8 cellular contexts compared by ENCODE assay signal in the genomic region with DNA sequence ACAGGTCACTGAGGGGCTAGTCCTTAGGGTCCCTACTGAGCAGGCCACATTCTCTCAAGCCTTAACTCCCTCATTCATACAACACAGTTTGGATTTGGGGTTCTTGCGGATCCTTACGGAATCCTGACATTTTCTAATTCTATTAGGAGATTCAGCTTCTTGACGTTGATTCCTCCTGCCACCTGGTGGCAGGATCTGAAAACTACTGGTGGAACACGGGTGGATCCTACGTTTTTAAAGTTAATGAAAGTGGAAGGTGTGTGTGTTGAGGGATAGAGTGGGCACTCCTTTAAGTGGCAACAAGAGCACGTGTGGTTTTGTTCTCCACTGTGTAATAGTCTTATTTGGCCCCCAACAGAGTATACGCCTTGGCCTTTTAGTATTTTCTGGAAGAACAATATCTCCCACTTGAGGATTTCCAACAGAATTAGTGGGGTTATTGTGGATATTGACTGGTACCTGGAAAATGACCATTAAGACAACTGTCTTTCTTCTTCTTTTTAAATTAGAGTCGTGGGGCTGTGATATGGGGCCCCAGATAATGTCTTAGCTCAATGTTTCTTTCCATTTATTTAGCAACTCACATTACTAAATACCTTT. TPM values are rescaled to one million over a fixed set of nuclear protein-coding genes. Genes with fewer than 3 reads are reported as not detected.
A peak's percentile ranks its signal among the peaks of the same experiment; 100 is the strongest.
DNase-seq lines count a peak whose midpoint lies in the region; ATAC-seq and TF ChIP-seq lines count a peak whose summit lies in the region.

No MANE protein-coding gene starts in this region.

- intact Hi-C loops in CD8-positive, alpha-beta T cell (cut with DNase I, micrococcal nuclease), result loop anchor here (1.0 to 10.0 kb wide), 5 partner anchors 54 to 393 kb away; partner anchors contain the start of gene KIF27 (in 1 of the 2)

- H3K36me3 Mint-ChIP-seq in CD8-positive, alpha-beta T cell, result no peaks in the 10 kb centered on the region
- H3K36me3 Mint-ChIP-seq in WTC11, result no peaks in the 10 kb centered on the region

- H3K27ac Mint-ChIP-seq in CD8-positive, alpha-beta T cell, result no peak overlapping the region
- no peak overlapping the region for H3K27ac Mint-ChIP-seq in WTC11

- H3K4me3 Mint-ChIP-seq in CD8-positive, alpha-beta T cell, result no peak overlapping the region
- no peak overlapping the region for H3K4me3 Mint-ChIP-seq in WTC11

- POLR2A ChIA-PET in CD8-positive, alpha-beta T cell (lab: Charles Lee), result interaction anchor here (0.6 kb wide), 1 partner anchor 391 kb away, joined by 3 read pairs; no protein-coding TSS in a partner anchor
- POLR2A ChIA-PET in WTC11 (lab: Charles Lee), result interaction anchor here (0.6 kb wide), 1 partner anchor 95 kb away, joined by 3 read pairs; no protein-coding TSS in a partner anchor

- H3K27ac ChIP-seq in CD8-positive, alpha-beta T cell (ENCODE audit: low read depth, low read length), result no peak overlapping the region
- no peak overlapping the region for H3K27ac ChIP-seq in GM23248

- CTCF ChIA-PET in CD8-positive, alpha-beta T cell (lab: Charles Lee), result interaction anchor here (0.6 to 2.5 kb wide), 17 partner anchors 10 to 388 kb away, joined by 3 to 13 read pairs (median 3); no protein-coding TSS in a partner anchor
- CTCF ChIA-PET in WTC11 (lab: Charles Lee), result interaction anchor here (0.6 to 1.5 kb wide), 10 partner anchors 16 to 476 kb away, joined by 3 to 6 read pairs (median 3); partner anchors contain the start of gene KIF27

- WGBS in GM23248 (ENCODE audit: low coverage in 1 of 2, low lambda C conversion rate in 2 of 2, missing lambda C conversion rate in 2 of 2), 2 experiments, result 10 to 14% methylated on average over 8 of the region's 8 CpGs

- in situ Hi-C loops in GM23248 (cut with MboI), result no loop called here

- no peaks in the 10 kb centered on the region for H3K36me3 ChIP-seq in CD8-positive, alpha-beta T cell (ENCODE audit: insufficient read depth, low read length)
- H3K36me3 ChIP-seq in GM23248 (ENCODE audit: low read depth), result no peaks in the 10 kb centered on the region

- peak; percentile 13 to 65 (median 39) for DNase-seq in CD8-positive, alpha-beta T cell
- DNase-seq in GM23248 (peak; percentile 70), NCI-H2081 (lab: John Stamatoyannopoulos, UW) (peak; percentile 57 to 60), WTC11 (ENCODE audit: low spot score) (peak; percentile 63), cerebellum (ENCODE audit: low spot score) (peak; percentile 59), left lobe of liver (ENCODE audit: low spot score) (peak; percentile 54)
- DNase-seq in stimulated activated CD4-positive, alpha-beta T cell treated with anti-CD3 and anti-CD28 coated beads, Interleukin-4, amount 100 ng/mL, for 48 hours (ENCODE audit: low read depth in 2 of 2), result peak; percentile 38 to 41

- H3K4me2 ChIP-seq in GM23248 (ENCODE audit: unreplicated experiment), result peak overlapping the region; percentile 69

- no peaks in the 10 kb centered on the region for H3K4me1 Mint-ChIP-seq in CD8-positive, alpha-beta T cell (ENCODE audit: low read depth)
- no peaks in the 10 kb centered on the region for H3K4me1 Mint-ChIP-seq in WTC11

- no peaks in the 10 kb centered on the region for H3F3A ChIP-seq in GM23248 (ENCODE audit: insufficient read depth)

- H3K9me2 ChIP-seq in GM23248 (ENCODE audit: insufficient read depth), result no peaks in the 10 kb centered on the region

- no peak overlapping the region for H3K9ac ChIP-seq in GM23248

- peak; percentile 76 for TF ChIP-seq CTCF in CD8-positive, alpha-beta T cell (IDR thresholded peaks at IDR 0.05)
- peak; percentile 63 for TF ChIP-seq CTCF in WTC11 (IDR thresholded peaks at IDR 0.05)

- peaks cover 2% of the 10 kb centered on the region for H3K27me3 Mint-ChIP-seq in CD8-positive, alpha-beta T cell (ENCODE audit: low read depth)
- no peaks in the 10 kb centered on the region for H3K27me3 Mint-ChIP-seq in WTC11 (ENCODE audit: low read depth)

- H3K4me1 ChIP-seq in CD8-positive, alpha-beta T cell (ENCODE audit: insufficient read depth, low read length), result no peaks in the 10 kb centered on the region
- H3K4me1 ChIP-seq in GM23248 (ENCODE audit: insufficient read depth), result peaks cover 4% of the 10 kb centered on the region

- H3K27me3 ChIP-seq in CD8-positive, alpha-beta T cell (ENCODE audit: insufficient read depth, low read length), result no peaks in the 10 kb centered on the region
- no peaks in the 10 kb centered on the region for H3K27me3 ChIP-seq in GM23248 (replicated peaks; ENCODE audit: insufficient read depth)

- H3K4me3 ChIP-seq in CD8-positive, alpha-beta T cell (ENCODE audit: low read depth, low read length), result no peak overlapping the region
- H3K4me3 ChIP-seq in GM23248, result no peak overlapping the region

- H3K9me3 Mint-ChIP-seq in CD8-positive, alpha-beta T cell, result no peaks in the 10 kb centered on the region
- no peaks in the 10 kb centered on the region for H3K9me3 Mint-ChIP-seq in WTC11

- H3K9me3 ChIP-seq in CD8-positive, alpha-beta T cell (ENCODE audit: low read length), result no peaks in the 10 kb centered on the region
- no peaks in the 10 kb centered on the region for H3K9me3 ChIP-seq in GM23248 (ENCODE audit: low read depth)

- H2AFZ ChIP-seq in GM23248, result peak overlapping the region; percentile 83

- H3K79me2 ChIP-seq in GM23248 (ENCODE audit: insufficient read depth), result no peaks in the 10 kb centered on the region

- no peak for ATAC-seq in CD8-positive, alpha-beta T cell
- ATAC-seq in WTC11 (peak; percentile 78), left lobe of liver (peak; percentile 90), GM18517 (IDR thresholded peaks at IDR 0.05; ENCODE audit: unreplicated experiment) (no peak)

- no peaks in the 10 kb centered on the region for H4K20me1 ChIP-seq in GM23248 (ENCODE audit: insufficient read depth)

TF ChIP-seq in WTC11, 78 proteins besides CTCF, POLR2A, EP300 and RAD21 (continues in another document):
- TF ChIP-seq TEAD4 (CRISPR knock-in tag; IDR thresholded peaks at IDR 0.05), result no peak
- TF ChIP-seq ZNF281 (CRISPR knock-in tag; IDR thresholded peaks at IDR 0.05), result no peak
- TF ChIP-seq, protein P1, sequence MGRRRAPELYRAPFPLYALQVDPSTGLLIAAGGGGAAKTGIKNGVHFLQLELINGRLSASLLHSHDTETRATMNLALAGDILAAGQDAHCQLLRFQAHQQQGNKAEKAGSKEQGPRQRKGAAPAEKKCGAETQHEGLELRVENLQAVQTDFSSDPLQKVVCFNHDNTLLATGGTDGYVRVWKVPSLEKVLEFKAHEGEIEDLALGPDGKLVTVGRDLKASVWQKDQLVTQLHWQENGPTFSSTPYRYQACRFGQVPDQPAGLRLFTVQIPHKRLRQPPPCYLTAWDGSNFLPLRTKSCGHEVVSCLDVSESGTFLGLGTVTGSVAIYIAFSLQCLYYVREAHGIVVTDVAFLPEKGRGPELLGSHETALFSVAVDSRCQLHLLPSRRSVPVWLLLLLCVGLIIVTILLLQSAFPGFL (CRISPR knock-in tag; IDR thresholded peaks at IDR 0.05; ENCODE audit: borderline replicate concordance), result no peak
- TF ChIP-seq, protein P2, sequence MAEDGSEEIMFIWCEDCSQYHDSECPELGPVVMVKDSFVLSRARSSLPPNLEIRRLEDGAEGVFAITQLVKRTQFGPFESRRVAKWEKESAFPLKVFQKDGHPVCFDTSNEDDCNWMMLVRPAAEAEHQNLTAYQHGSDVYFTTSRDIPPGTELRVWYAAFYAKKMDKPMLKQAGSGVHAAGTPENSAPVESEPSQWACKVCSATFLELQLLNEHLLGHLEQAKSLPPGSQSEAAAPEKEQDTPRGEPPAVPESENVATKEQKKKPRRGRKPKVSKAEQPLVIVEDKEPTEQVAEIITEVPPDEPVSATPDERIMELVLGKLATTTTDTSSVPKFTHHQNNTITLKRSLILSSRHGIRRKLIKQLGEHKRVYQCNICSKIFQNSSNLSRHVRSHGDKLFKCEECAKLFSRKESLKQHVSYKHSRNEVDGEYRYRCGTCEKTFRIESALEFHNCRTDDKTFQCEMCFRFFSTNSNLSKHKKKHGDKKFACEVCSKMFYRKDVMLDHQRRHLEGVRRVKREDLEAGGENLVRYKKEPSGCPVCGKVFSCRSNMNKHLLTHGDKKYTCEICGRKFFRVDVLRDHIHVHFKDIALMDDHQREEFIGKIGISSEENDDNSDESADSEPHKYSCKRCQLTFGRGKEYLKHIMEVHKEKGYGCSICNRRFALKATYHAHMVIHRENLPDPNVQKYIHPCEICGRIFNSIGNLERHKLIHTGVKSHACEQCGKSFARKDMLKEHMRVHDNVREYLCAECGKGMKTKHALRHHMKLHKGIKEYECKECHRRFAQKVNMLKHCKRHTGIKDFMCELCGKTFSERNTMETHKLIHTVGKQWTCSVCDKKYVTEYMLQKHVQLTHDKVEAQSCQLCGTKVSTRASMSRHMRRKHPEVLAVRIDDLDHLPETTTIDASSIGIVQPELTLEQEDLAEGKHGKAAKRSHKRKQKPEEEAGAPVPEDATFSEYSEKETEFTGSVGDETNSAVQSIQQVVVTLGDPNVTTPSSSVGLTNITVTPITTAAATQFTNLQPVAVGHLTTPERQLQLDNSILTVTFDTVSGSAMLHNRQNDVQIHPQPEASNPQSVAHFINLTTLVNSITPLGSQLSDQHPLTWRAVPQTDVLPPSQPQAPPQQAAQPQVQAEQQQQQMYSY (CRISPR knock-in tag; IDR thresholded peaks at IDR 0.05), result no peak
- no peak for TF ChIP-seq FOXP1 (CRISPR knock-in tag; IDR thresholded peaks at IDR 0.05; ENCODE audit: borderline replicate concordance)
- TF ChIP-seq ZNF219 (CRISPR knock-in tag; IDR thresholded peaks at IDR 0.05; ENCODE audit: borderline replicate concordance), result no peak
- TF ChIP-seq ZNF232 (CRISPR knock-in tag; IDR thresholded peaks at IDR 0.05), result no peak

RNA-seq across cellular contexts. Expression of gene SLC28A3, which starts 25.2 kb away (rescaled TPM):
- not detected for total RNA-seq in CD8-positive, alpha-beta T cell
- total RNA-seq in GM23248 (2014; rRNA removed; shearing (Covaris generic)), result 0.32 TPM in 1 of 2 replicates, not detected in the other
- polyA plus RNA-seq in GM23248 (2016; fragmentation: Nextera tagmentation; extraction: Ambion mirVana), result 0.11 and 0.15 TPM in 2 replicates
- 0.05 TPM in 2 of 3 replicates, not detected in the other for total RNA-seq in WTC11 (2021)
- total RNA-seq in cerebellum, result 0.09 TPM
- 0.10 TPM for total RNA-seq in left lobe of liver

Comparison
In these comparisons a context has a peak if more than half of its experiments do, and no peak if none do; other contexts are left out.
1. ATAC-seq: peak in WTC11 (single experiment) and left lobe of liver (single experiment); none in CD8-positive, alpha-beta T cell (single experiment) and GM18517 (single experiment).
2. Peak in every context shown above with its lines, with median percentiles within 50 percentile points of each other: DNase-seq.